9 cellular contexts compared by ENCODE assay signal in the genomic region with DNA sequence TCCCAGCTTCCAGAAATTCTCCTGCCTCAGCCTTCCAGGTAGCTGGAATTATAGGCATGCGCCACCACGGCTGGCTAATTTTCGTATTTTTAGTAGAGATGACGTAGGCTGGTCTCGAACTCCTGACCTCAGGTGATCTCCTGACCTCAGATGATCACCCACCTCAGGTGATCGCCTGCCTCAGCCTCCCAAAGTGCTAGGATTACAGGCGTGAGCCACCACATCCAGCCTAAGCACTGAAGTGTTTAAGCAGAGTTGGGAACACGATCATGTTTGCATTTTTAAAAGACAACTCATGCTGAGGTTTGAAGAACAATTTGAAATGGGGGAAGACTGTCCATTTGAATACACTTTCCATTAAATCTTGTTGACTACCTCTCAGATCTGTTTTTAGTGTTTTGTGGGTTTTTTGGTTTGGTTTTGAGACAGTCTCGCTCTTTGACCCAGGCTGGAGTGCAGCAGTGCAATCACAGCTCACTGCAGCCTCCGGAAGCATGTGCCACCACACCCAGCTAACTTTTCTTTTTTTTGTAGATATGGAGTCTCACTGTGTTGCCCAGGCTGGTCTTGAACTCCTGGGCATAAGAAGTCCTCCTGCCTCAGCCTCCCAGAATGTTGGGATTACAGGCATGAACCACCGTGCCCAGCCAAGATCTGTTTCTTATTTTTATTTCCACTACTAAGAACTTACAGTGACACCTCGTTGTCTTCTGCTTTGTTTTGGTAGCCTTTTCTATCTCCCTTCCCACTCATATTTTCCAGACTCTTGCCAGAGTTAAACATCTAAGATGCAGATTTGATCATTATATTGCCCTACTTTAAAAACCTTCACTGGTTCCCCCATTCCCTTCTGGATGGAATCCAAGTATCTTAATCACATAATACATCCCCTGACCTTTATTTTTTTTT. TPM values are rescaled to one million over a fixed set of nuclear protein-coding genes. Genes with fewer than 3 reads are reported as not detected.
DNase-seq lines count a peak whose midpoint lies in the region; ATAC-seq and TF ChIP-seq lines count a peak whose summit lies in the region.
"Had no signal": no experiment of that assay in that cellular context is flagged by ENCODE, and none has a peak within 500 bp of the region (broad histone marks: within the 10 kb centered on the region; RNA-seq: fewer than 3 reads in every experiment).

No MANE protein-coding gene starts in this region.

- peaks cover 15% of the 10 kb centered on the region for H3K36me3 ChIP-seq in CD4-positive, CD25-positive, alpha-beta regulatory T cell (ENCODE audit: control insufficient read depth, insufficient read depth, low read length)
- H3K36me3 ChIP-seq in esophagus muscularis mucosa: peaks cover 0 to 42% (median 24%) of the 10 kb centered on the region in 4 donors

- H3K27me3 Mint-ChIP-seq in CD4-positive, CD25-positive, alpha-beta regulatory T cell: no peaks in the 10 kb centered on the region
- no peaks in the 10 kb centered on the region for H3K27me3 Mint-ChIP-seq in activated T-helper 2 cell treated with anti-CD3 and anti-CD28 coated beads, Interferon-gamma antibody, Interleukin-2, Interleukin-4, amounts not matched to agents 10 μg/mL and 5 μg/mL and 100 μg/mL, durations not matched to agents 14 hours and 24 hours and 36 hours (ENCODE audit: low read depth)

- peak overlapping the region; percentile 93 to 96 (median 95) for H3K27ac Mint-ChIP-seq in CD4-positive, CD25-positive, alpha-beta regulatory T cell
- H3K27ac Mint-ChIP-seq in activated T-helper 2 cell treated with anti-CD3 and anti-CD28 coated beads, Interferon-gamma antibody, Interleukin-2, Interleukin-4, amounts not matched to agents 10 μg/mL and 5 μg/mL and 100 μg/mL, durations not matched to agents 14 hours and 24 hours and 36 hours: peak overlapping the region; percentile 88

- H3K9me3 ChIP-seq in CD4-positive, CD25-positive, alpha-beta regulatory T cell (ENCODE audit: control insufficient read depth in 2 of 2, low read length in 2 of 2): no peaks in the 10 kb centered on the region
- H3K9me3 ChIP-seq in esophagus muscularis mucosa: no peaks in the 10 kb centered on the region

- TF ChIP-seq EP300 in esophagus muscularis mucosa (IDR thresholded peaks at IDR 0.05): no peak

- peaks cover 35% of the 10 kb centered on the region for H3K36me3 Mint-ChIP-seq in CD4-positive, CD25-positive, alpha-beta regulatory T cell
- peaks cover 77% of the 10 kb centered on the region for H3K36me3 Mint-ChIP-seq in activated T-helper 2 cell treated with anti-CD3 and anti-CD28 coated beads, Interferon-gamma antibody, Interleukin-2, Interleukin-4, amounts not matched to agents 10 μg/mL and 5 μg/mL and 100 μg/mL, durations not matched to agents 14 hours and 24 hours and 36 hours (ENCODE audit: low read depth)

- peak overlapping the region; percentile 79 to 91 (median 86) for H3K4me3 Mint-ChIP-seq in CD4-positive, CD25-positive, alpha-beta regulatory T cell
- peak overlapping the region; percentile 60 for H3K4me3 Mint-ChIP-seq in activated T-helper 2 cell treated with anti-CD3 and anti-CD28 coated beads, Interferon-gamma antibody, Interleukin-2, Interleukin-4, amounts not matched to agents 10 μg/mL and 5 μg/mL and 100 μg/mL, durations not matched to agents 14 hours and 24 hours and 36 hours (ENCODE audit: low read depth)

- H3K4me3 ChIP-seq in CD4-positive, CD25-positive, alpha-beta regulatory T cell (ENCODE audit: low read depth, low read length): peak overlapping the region; percentile 58
- H3K4me3 ChIP-seq in esophagus muscularis mucosa: no peak overlapping the region

- H3K27ac ChIP-seq in CD4-positive, CD25-positive, alpha-beta regulatory T cell (ENCODE audit: insufficient read depth, low read length, poor library complexity, severe bottlenecking): peak overlapping the region; percentile 75
- H3K27ac ChIP-seq in esophagus muscularis mucosa (replicated peaks in 1 of 4): no peak overlapping the region

- TF ChIP-seq POLR2A in esophagus muscularis mucosa (IDR thresholded peaks at IDR 0.05; ENCODE audit: low read depth): no peak

- ATAC-seq in CD4-positive, CD25-positive, alpha-beta regulatory T cell (ENCODE audit: low read depth in 2 of 2): peak; percentile 85 to 94
- peak; percentile 96 for ATAC-seq in GM19438 (IDR thresholded peaks at IDR 0.05; ENCODE audit: low read depth, unreplicated experiment)
- peak; percentile 94 for ATAC-seq in HG03196 (IDR thresholded peaks at IDR 0.05; ENCODE audit: unreplicated experiment)

- peaks cover 24 to 76% (median 48%) of the 10 kb centered on the region in 4 donors for H3K4me1 Mint-ChIP-seq in CD4-positive, CD25-positive, alpha-beta regulatory T cell
- H3K4me1 Mint-ChIP-seq in activated T-helper 2 cell treated with anti-CD3 and anti-CD28 coated beads, Interferon-gamma antibody, Interleukin-2, Interleukin-4, amounts not matched to agents 10 μg/mL and 5 μg/mL and 100 μg/mL, durations not matched to agents 14 hours and 24 hours and 36 hours (ENCODE audit: low read depth): peaks cover 46% of the 10 kb centered on the region

- H3K4me1 ChIP-seq in CD4-positive, CD25-positive, alpha-beta regulatory T cell (ENCODE audit: control insufficient read depth, insufficient read depth, low read length, poor library complexity, severe bottlenecking): peaks cover 44% of the 10 kb centered on the region
- peaks cover 8 to 22% (median 13%) of the 10 kb centered on the region in 4 donors for H3K4me1 ChIP-seq in esophagus muscularis mucosa

- no peaks in the 10 kb centered on the region for H3K27me3 ChIP-seq in CD4-positive, CD25-positive, alpha-beta regulatory T cell (ENCODE audit: control insufficient read depth, insufficient read depth, low read length)
- H3K27me3 ChIP-seq in esophagus muscularis mucosa: peaks cover 0 to 3% (median 0%) of the 10 kb centered on the region in 4 donors

- 81% methylated on average over 12 of the region's 12 CpGs for WGBS in esophagus muscularis mucosa

- intact Hi-C loops in activated T-helper 2 cell treated with anti-CD3 and anti-CD28 coated beads, Interferon-gamma antibody, Interleukin-2, Interleukin-4, amounts not matched to agents 10 μg/mL and 5 μg/mL and 100 μg/mL, durations not matched to agents 14 hours and 24 hours and 36 hours (cut with micrococcal nuclease): loop anchor here (2.0 kb wide), 2 partner anchors 16 to 28 kb away; partner anchors contain the start of gene MDN1
- intact Hi-C loops in esophagus muscularis mucosa (cut with DNase I): no loop called here

- peak in 2 of 3 donors; percentile 46 to 87 for DNase-seq in CD4-positive, CD25-positive, alpha-beta regulatory T cell
- peak; percentile 41 for DNase-seq in activated T-helper 2 cell treated with anti-CD3 and anti-CD28 coated beads, Interferon-gamma antibody, Interleukin-2, Interleukin-4, amounts not matched to agents 10 μg/mL and 5 μg/mL and 100 μg/mL, durations not matched to agents 14 hours and 24 hours and 36 hours (ENCODE audit: low spot score)
- DNase-seq in esophagus muscularis mucosa (ENCODE audit: extremely low spot score): no peak
- no peak for DNase-seq in hypothalamus (lab: John Stamatoyannopoulos, UW)
- no peak for DNase-seq in NCI-H2029 (lab: John Stamatoyannopoulos, UW)
- no peak for DNase-seq in NCI-H2171 (lab: John Stamatoyannopoulos, UW)

- TF ChIP-seq CTCF in esophagus muscularis mucosa (IDR thresholded peaks at IDR 0.05): no peak

- H3K9me3 Mint-ChIP-seq in CD4-positive, CD25-positive, alpha-beta regulatory T cell: no peaks in the 10 kb centered on the region
- H3K9me3 Mint-ChIP-seq in activated T-helper 2 cell treated with anti-CD3 and anti-CD28 coated beads, Interferon-gamma antibody, Interleukin-2, Interleukin-4, amounts not matched to agents 10 μg/mL and 5 μg/mL and 100 μg/mL, durations not matched to agents 14 hours and 24 hours and 36 hours: no peaks in the 10 kb centered on the region

RNA-seq across cellular contexts. Expression of gene CASP8AP2, which starts 5.5 kb away (rescaled TPM):
- total RNA-seq in CD4-positive, CD25-positive, alpha-beta regulatory T cell: 30.8 TPM
- 10 to 100 TPM; 48.4 to 59.2 (median 52.8) TPM for polyA plus RNA-seq in CD4-positive, CD25-positive, alpha-beta regulatory T cell
- 31.8 and 32.8 TPM in 2 replicates for total RNA-seq in activated T-helper 2 cell treated with anti-CD3 and anti-CD28 coated beads, Interferon-gamma antibody, Interleukin-2, Interleukin-4, amounts not matched to agents 10 μg/mL and 5 μg/mL and 100 μg/mL, durations not matched to agents 14 hours and 24 hours and 36 hours
- 10 to 100 TPM; 14.1 to 22.0 (median 17.9) TPM for total RNA-seq in esophagus muscularis mucosa

RNA-seq across cellular contexts. Expression of gene MDN1, which starts 15.5 kb away (rescaled TPM):
- total RNA-seq in CD4-positive, CD25-positive, alpha-beta regulatory T cell: 49.2 TPM
- 1 to 10 TPM; 5.7 to 7.1 (median 6.3) TPM for polyA plus RNA-seq in CD4-positive, CD25-positive, alpha-beta regulatory T cell
- 61.7 and 66.5 TPM in 2 replicates for total RNA-seq in activated T-helper 2 cell treated with anti-CD3 and anti-CD28 coated beads, Interferon-gamma antibody, Interleukin-2, Interleukin-4, amounts not matched to agents 10 μg/mL and 5 μg/mL and 100 μg/mL, durations not matched to agents 14 hours and 24 hours and 36 hours
- 10 to 100 TPM; 18.1 to 26.0 (median 19.5) TPM for total RNA-seq in esophagus muscularis mucosa

RNA-seq across cellular contexts. Expression of gene GJA10, which starts 59.1 kb away (rescaled TPM):
- total RNA-seq in CD4-positive, CD25-positive, alpha-beta regulatory T cell: not detected
- polyA plus RNA-seq in CD4-positive, CD25-positive, alpha-beta regulatory T cell: not detected
- total RNA-seq in activated T-helper 2 cell treated with anti-CD3 and anti-CD28 coated beads, Interferon-gamma antibody, Interleukin-2, Interleukin-4, amounts not matched to agents 10 μg/mL and 5 μg/mL and 100 μg/mL, durations not matched to agents 14 hours and 24 hours and 36 hours: 0.11 and 0.32 TPM in 2 replicates
- total RNA-seq in esophagus muscularis mucosa: not detected
- total RNA-seq: activated CD8-positive, alpha-beta memory T cell treated with anti-CD3 and anti-CD28 coated beads for 36 hours had no signal

Comparison
In these comparisons a context has a peak if more than half of its experiments do, and no peak if none do; other contexts are left out.
1. DNase-seq: peak in CD4-positive, CD25-positive, alpha-beta regulatory T cell (2 of 3) and activated T-helper 2 cell treated with anti-CD3 and anti-CD28 coated beads, Interferon-gamma antibody, Interleukin-2, Interleukin-4, amounts not matched to agents 10 μg/mL and 5 μg/mL and 100 μg/mL, durations not matched to agents 14 hours and 24 hours and 36 hours (single experiment); none in esophagus muscularis mucosa (single experiment), hypothalamus (0 of 51), NCI-H2029 (single experiment) and NCI-H2171 (single experiment).
2. Peak in every context shown above with its lines, with median percentiles within 50 percentile points of each other: ATAC-seq.